In the genomic region with DNA sequence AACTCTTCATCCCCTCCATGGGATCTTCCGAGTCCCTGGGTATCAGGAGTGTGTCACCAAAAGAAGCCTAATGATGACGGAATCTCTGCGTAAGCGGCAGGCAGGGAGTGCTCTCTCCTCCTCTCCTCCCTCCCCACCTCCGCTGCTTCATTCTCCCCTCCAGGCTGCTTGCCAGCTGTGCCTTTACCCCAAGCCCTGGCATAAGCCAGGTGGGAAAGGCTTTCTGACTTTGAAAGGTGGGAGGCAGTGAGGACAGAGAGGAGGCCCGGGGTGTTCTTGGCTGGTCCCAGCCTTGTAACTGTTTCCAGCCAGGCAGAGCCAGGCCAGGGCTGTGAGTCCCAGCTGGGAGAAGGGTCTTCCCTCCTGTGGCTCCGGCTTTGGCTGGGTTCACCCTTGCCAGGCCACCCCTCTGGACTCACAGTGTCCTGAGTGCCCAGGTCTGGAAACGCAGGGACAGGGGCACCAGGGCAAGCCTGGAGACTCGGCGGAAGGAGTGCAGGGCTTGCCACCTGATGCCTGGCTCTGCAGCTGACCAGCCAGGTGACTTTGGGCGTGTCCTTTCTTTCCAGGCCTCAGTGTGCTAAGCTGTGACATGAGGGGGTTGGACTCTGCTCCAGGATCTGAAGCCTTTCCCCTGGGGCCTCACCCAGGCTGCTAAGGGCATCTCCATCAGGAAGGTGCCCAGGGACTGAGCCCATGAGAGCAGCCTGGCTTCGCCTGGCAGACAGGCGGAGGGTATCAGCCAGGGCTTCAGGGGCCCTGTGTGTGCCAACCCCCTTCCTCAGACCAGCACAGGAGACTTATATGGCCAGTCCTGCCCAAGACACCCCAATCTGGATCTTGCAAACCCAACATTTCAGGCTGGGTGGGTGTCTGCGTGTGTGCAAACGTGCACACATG, we compare ENCODE assay signal across 14 cellular contexts. TPM values are rescaled to one million over a fixed set of nuclear protein-coding genes. Genes with fewer than 3 reads are reported as not detected.
A peak's percentile ranks its signal among the peaks of the same experiment; 100 is the strongest.
DNase-seq lines count a peak whose midpoint lies in the region; ATAC-seq and TF ChIP-seq lines count a peak whose summit lies in the region.
"Had no signal": no experiment of that assay in that cellular context is flagged by ENCODE, and none has a peak within 500 bp of the region (broad histone marks: within the 10 kb centered on the region; RNA-seq: fewer than 3 reads in every experiment).

No MANE protein-coding gene starts in this region.

- H4K91ac ChIP-seq in IMR-90 (ENCODE audit: insufficient read depth, low read depth, low read length): no peak overlapping the region

- no peaks in the 10 kb centered on the region for H3K9me3 ChIP-seq in BLaER1
- no peaks in the 10 kb centered on the region for H3K9me3 ChIP-seq in IMR-90 (ENCODE audit: control insufficient read depth, insufficient read depth, low read length)
- no peaks in the 10 kb centered on the region for H3K9me3 ChIP-seq in colonic mucosa
- H3K9me3 ChIP-seq in mucosa of rectum (ENCODE audit: control insufficient read depth in 2 of 2, low read length in 2 of 2): no peaks in the 10 kb centered on the region
- no peaks in the 10 kb centered on the region for H3K9me3 ChIP-seq in CD8-positive, alpha-beta memory T cell (ENCODE audit: low read length)

- H3K4me3 ChIP-seq in BLaER1 (no peak overlapping the region), IMR-90 (ENCODE audit: insufficient read depth, low read depth, low read length) (no peak overlapping the region), colonic mucosa (no peak overlapping the region), mucosa of rectum (ENCODE audit: low read length in 2 of 2) (peak overlapping the region in 1 of 2 donors; percentile 7)
- H3K4me3 ChIP-seq in CD8-positive, alpha-beta memory T cell (ENCODE audit: low read length): no peak overlapping the region
- H3K4me3 ChIP-seq: lung had no signal

- in situ Hi-C loops in IMR-90 (cut with MboI; ENCODE audit: low sequenced_read_pairs): no loop called here

- H2AFZ ChIP-seq in IMR-90 (replicated peaks; ENCODE audit: low read length, poor library complexity): peak overlapping the region; percentile 17

- intact Hi-C loops in IMR-90 (cut with micrococcal nuclease) (loop anchor here (1.0 kb wide), 1 partner anchor 138 kb away; no protein-coding TSS in a partner anchor), colonic mucosa (cut with DNase I) (no loop called here)

- H3K27me3 Mint-ChIP-seq in CD8-positive, alpha-beta memory T cell: peaks cover 0 to 1% of the 10 kb centered on the region in 2 donors
- H3K27me3 Mint-ChIP-seq: activated CD4-positive, alpha-beta memory T cell treated with anti-CD3 and anti-CD28 coated beads for 36 hours; stimulated activated naive CD8-positive, alpha-beta T cell treated with anti-CD3 and anti-CD28 coated beads, Interleukin-15, Interleukin-2, amounts not matched to agents 100 ng/mL and 50 ng/mL, for 24 hours had no signal

- H3K27ac Mint-ChIP-seq in CD8-positive, alpha-beta memory T cell: peak overlapping the region in 2 of 8 donors; percentile 47 to 66
- H3K27ac Mint-ChIP-seq: activated CD4-positive, alpha-beta memory T cell treated with anti-CD3 and anti-CD28 coated beads for 36 hours; B cell; stimulated activated naive CD8-positive, alpha-beta T cell treated with anti-CD3 and anti-CD28 coated beads, Interleukin-15, Interleukin-2, amounts not matched to agents 100 ng/mL and 50 ng/mL, for 24 hours had no signal

- H3K4me3 Mint-ChIP-seq in CD8-positive, alpha-beta memory T cell: no peak overlapping the region
- H3K4me3 Mint-ChIP-seq: activated CD4-positive, alpha-beta memory T cell treated with anti-CD3 and anti-CD28 coated beads for 36 hours; B cell; neural crest cell; stimulated activated naive CD8-positive, alpha-beta T cell treated with anti-CD3 and anti-CD28 coated beads, Interleukin-15, Interleukin-2, amounts not matched to agents 100 ng/mL and 50 ng/mL, for 24 hours had no signal

- H3K4me1 ChIP-seq in BLaER1 (peaks cover 11% of the 10 kb centered on the region), IMR-90 (ENCODE audit: control insufficient read depth, insufficient read depth, low read length) (peaks cover 2% of the 10 kb centered on the region; the same call in 1 of the 2 replicates), colonic mucosa (peaks cover 5% of the 10 kb centered on the region), mucosa of rectum (ENCODE audit: control insufficient read depth in 2 of 2, insufficient read depth in 2 of 2, low read length in 2 of 2) (peaks cover 15 to 31% of the 10 kb centered on the region in 2 donors)
- H3K4me1 ChIP-seq in CD8-positive, alpha-beta memory T cell (ENCODE audit: insufficient read depth, low read length): no peaks in the 10 kb centered on the region

- H3K56ac ChIP-seq in IMR-90 (ENCODE audit: extremely low read depth, insufficient read depth, low read length): no peak overlapping the region

- no peaks in the 10 kb centered on the region for H3K9me1 ChIP-seq in IMR-90 (ENCODE audit: insufficient read depth, low read length)

- H2AK5ac ChIP-seq in IMR-90 (ENCODE audit: low read depth, low read length): no peak overlapping the region

- H3K18ac ChIP-seq in IMR-90 (ENCODE audit: low read depth, low read length): no peak overlapping the region

- H3K27ac ChIP-seq in BLaER1 (peak overlapping the region; percentile 22; the same call in 1 of the 2 replicates), IMR-90 (ENCODE audit: insufficient read depth, low read length) (no peak overlapping the region), colonic mucosa (no peak overlapping the region), mucosa of rectum (ENCODE audit: low read depth in 2 of 2, low read length in 2 of 2) (peak overlapping the region; percentile 75 to 79)
- H3K27ac ChIP-seq in CD8-positive, alpha-beta memory T cell (ENCODE audit: low read depth, low read length): no peak overlapping the region

- H2BK120ac ChIP-seq in IMR-90 (ENCODE audit: low read depth, low read length): no peak overlapping the region

- no peak for DNase-seq in IMR-90
- DNase-seq in colonic mucosa: peak; percentile 84
- no peak for DNase-seq in CD8-positive, alpha-beta memory T cell
- DNase-seq in stimulated activated CD8-positive, alpha-beta memory T cell treated with anti-CD3 and anti-CD28 coated beads, Interleukin-4, amount 100 ng/mL, for 48 hours: no peak
- DNase-seq: NK-92 treated with Interleukin-12 subunit alpha and Interleukin-12 subunit beta, amount 100 ng/mL, for 24 hours had no signal

- no peak overlapping the region for H2BK5ac ChIP-seq in IMR-90 (ENCODE audit: low read depth, low read length, poor library complexity, severe bottlenecking)

- no peak overlapping the region for H4K8ac ChIP-seq in IMR-90 (ENCODE audit: low read depth in 2 of 2, low read length in 2 of 2)

- H3K4ac ChIP-seq in IMR-90 (ENCODE audit: low read depth, low read length): no peak overlapping the region

- H2BK15ac ChIP-seq in IMR-90 (ENCODE audit: low read depth, low read length): no peak overlapping the region

- no peak overlapping the region for H2BK20ac ChIP-seq in IMR-90 (ENCODE audit: low read depth, low read length)

- H2AK9ac ChIP-seq in IMR-90 (replicated peaks; ENCODE audit: low read depth, low read length, poor library complexity): peak overlapping the region; percentile 9

- no peak overlapping the region for H4K5ac ChIP-seq in IMR-90 (ENCODE audit: low read depth, low read length)

- no peaks in the 10 kb centered on the region for H3K9me3 Mint-ChIP-seq in CD8-positive, alpha-beta memory T cell
- H3K9me3 Mint-ChIP-seq: activated CD4-positive, alpha-beta memory T cell treated with anti-CD3 and anti-CD28 coated beads for 36 hours; neural crest cell; stimulated activated naive CD8-positive, alpha-beta T cell treated with anti-CD3 and anti-CD28 coated beads, Interleukin-15, Interleukin-2, amounts not matched to agents 100 ng/mL and 50 ng/mL, for 24 hours had no signal

- H3K23ac ChIP-seq in IMR-90 (ENCODE audit: low read depth, low read length): no peak overlapping the region

- no peak for TF ChIP-seq POLR2A in IMR-90 (IDR thresholded peaks at IDR 0.05; ENCODE audit: low read depth, low read length)

- POLR2A ChIA-PET in IMR-90 (lab: Charles Lee; ENCODE audit: unreplicated experiment): no interaction called here
- POLR2A ChIA-PET in CD8-positive, alpha-beta memory T cell (lab: Charles Lee): no interaction called here

- 80% methylated on average over 2 of the region's 15 CpGs; no CpG with 5 or more reads in 1 of the 2 experiments for WGBS in IMR-90 (ENCODE audit: extremely low coverage in 2 of 2, insufficient read length in 1 of 2), 2 experiments

- H3K14ac ChIP-seq in IMR-90 (replicated peaks; ENCODE audit: low read depth, low read length): no peak overlapping the region

- TF ChIP-seq RAD21 in IMR-90 (IDR thresholded peaks at IDR 0.05; ENCODE audit: low read length): no peak

- H3K9ac ChIP-seq in BLaER1 (no peak overlapping the region), IMR-90 (ENCODE audit: low read depth, low read length) (no peak overlapping the region), colonic mucosa (ENCODE audit: low read depth in 2 of 2, low read length in 2 of 2) (peak overlapping the region in 1 of 2 donors; percentile 48), mucosa of rectum (ENCODE audit: low read depth in 1 of 2, low read length in 2 of 2) (peak overlapping the region in 1 of 2 donors; percentile 61)

- H3K79me1 ChIP-seq in IMR-90 (ENCODE audit: low read depth in 1 of 2, low read length in 2 of 2): no peaks in the 10 kb centered on the region

- no TSS peak for BruUV-seq in IMR-90 (replicated peaks; lab: Mats Ljungman, UMichigan)

- no peak for ATAC-seq in IMR-90 (ENCODE audit: low read depth)
- no peak for ATAC-seq in HG03039 (IDR thresholded peaks at IDR 0.05; ENCODE audit: unreplicated experiment)
- ATAC-seq in GM21528 (IDR thresholded peaks at IDR 0.05; ENCODE audit: low FRiP score, unreplicated experiment): no peak

- TF ChIP-seq CTCF in IMR-90 (conservative IDR thresholded peaks at IDR 0.05; ENCODE audit: low read depth, low read length) (no peak), colonic mucosa (IDR thresholded peaks at IDR 0.05) (no peak)

- H4K20me1 ChIP-seq in BLaER1 (no peaks in the 10 kb centered on the region), IMR-90 (ENCODE audit: insufficient read depth, low read length) (no peaks in the 10 kb centered on the region)

- no peaks in the 10 kb centered on the region for H3K36me3 ChIP-seq in BLaER1
- no peaks in the 10 kb centered on the region for H3K36me3 ChIP-seq in IMR-90 (ENCODE audit: control insufficient read depth, insufficient read depth, low read length)
- no peaks in the 10 kb centered on the region for H3K36me3 ChIP-seq in colonic mucosa
- H3K36me3 ChIP-seq in mucosa of rectum (ENCODE audit: control insufficient read depth in 2 of 2, insufficient read depth in 2 of 2, low read length in 2 of 2): no peaks in the 10 kb centered on the region
- no peaks in the 10 kb centered on the region for H3K36me3 ChIP-seq in CD8-positive, alpha-beta memory T cell (ENCODE audit: insufficient read depth, low read length)

- peak overlapping the region; percentile 39; the same call in 1 of the 2 replicates for H3K4me2 ChIP-seq in BLaER1
- H3K4me2 ChIP-seq in IMR-90 (ENCODE audit: low read depth, low read length): no peak overlapping the region

- H3K36me3 Mint-ChIP-seq in CD8-positive, alpha-beta memory T cell: no peaks in the 10 kb centered on the region
- H3K36me3 Mint-ChIP-seq: activated CD4-positive, alpha-beta memory T cell treated with anti-CD3 and anti-CD28 coated beads for 36 hours had no signal

- H3K27me3 ChIP-seq in BLaER1: no peaks in the 10 kb centered on the region
- H3K27me3 ChIP-seq in IMR-90 (ENCODE audit: control insufficient read depth, insufficient read depth, low read length): peaks cover 3% of the 10 kb centered on the region
- no peaks in the 10 kb centered on the region for H3K27me3 ChIP-seq in colonic mucosa
- no peaks in the 10 kb centered on the region for H3K27me3 ChIP-seq in mucosa of rectum (ENCODE audit: control insufficient read depth in 2 of 2, insufficient read depth in 2 of 2, low read length in 2 of 2)
- H3K27me3 ChIP-seq in CD8-positive, alpha-beta memory T cell (ENCODE audit: insufficient read depth, low read length, poor library complexity, severe bottlenecking): no peaks in the 10 kb centered on the region

- CTCF ChIA-PET in IMR-90 (lab: Yijun Ruan, JAX): interaction anchor here (0.6 kb wide), 1 partner anchor 27 kb away, joined by 3 read pairs; no protein-coding TSS in a partner anchor
- CTCF ChIA-PET in CD8-positive, alpha-beta memory T cell (lab: Charles Lee): interaction anchor here (0.6 to 3.9 kb wide), 9 partner anchors 31 to 165 kb away, joined by 3 to 70 read pairs (median 3); no protein-coding TSS in a partner anchor

- dilution Hi-C loops in IMR-90 (cut with HindIII; ENCODE audit: low sequenced_read_pairs, unreplicated experiment): no loop called here

- peaks cover 0 to 5% (median 5%) of the 10 kb centered on the region in 3 donors for H3K4me1 Mint-ChIP-seq in CD8-positive, alpha-beta memory T cell

RNA-seq across cellular contexts. Expression of a gene that starts 32.7 kb away (rescaled TPM):
- total RNA-seq in IMR-90 (2012; rRNA removed) (8.2 and 9.4 TPM in 2 replicates), colonic mucosa (10 to 100 TPM; 64.5 to 85.7 TPM)
- polyA plus RNA-seq in IMR-90 (2012; rRNA removed): 31.0 and 33.7 TPM in 2 replicates
- 25.5 and 52.7 TPM in 2 replicates for polyA plus RNA-seq in IMR-90 (2012; cell fraction: cytosol; rRNA removed)
- polyA plus RNA-seq in IMR-90 (2012; cell fraction: nucleus; rRNA removed; ENCODE audit: low replicate concordance): 18.3 and 34.8 TPM in 2 replicates
- total RNA-seq in CD8-positive, alpha-beta memory T cell: 10 to 100 TPM; 44.1 to 47.6 TPM
- polyA plus RNA-seq in CD8-positive, alpha-beta memory T cell: 96.3 TPM

Comparison
In these comparisons a context has a peak if more than half of its experiments do, and no peak if none do; other contexts are left out.
1. H3K27ac ChIP-seq: peak in BLaER1 (single experiment) and mucosa of rectum (2 of 2); none in IMR-90 (single experiment), colonic mucosa (single experiment) and CD8-positive, alpha-beta memory T cell (single experiment).